Comparison of ENCODE assay signal across 9 cellular contexts in genomic region chr17:65559483-65559801, GRCh38. TPM values are rescaled to one million over a fixed set of nuclear protein-coding genes. Genes with fewer than 3 reads are reported as not detected.
A peak's percentile ranks its signal among the peaks of the same experiment; 100 is the strongest.
DNase-seq lines count a peak whose midpoint lies in the region; ATAC-seq and TF ChIP-seq lines count a peak whose summit lies in the region.
"Had no signal": no experiment of that assay in that cellular context is flagged by ENCODE, and none has a peak within 500 bp of the region (broad histone marks: within the 10 kb centered on the region; RNA-seq: fewer than 3 reads in every experiment).

No MANE protein-coding gene starts in this region.

- no peak overlapping the region for H3K27ac Mint-ChIP-seq in activated CD4-positive, alpha-beta memory T cell treated with anti-CD3 and anti-CD28 coated beads, Interleukin-2, amount 10 ng/mL, durations not matched to agents 7 days and 5 days

- H3K4me1 ChIP-seq in HEK293 (ENCODE audit: control insufficient read depth, insufficient read depth, low read length) (peaks cover 13% of the 10 kb centered on the region), spleen (peaks cover 0 to 49% (median 13%) of the 10 kb centered on the region in 6 donors)

- peak overlapping the region; percentile 74 for H3K4me3 Mint-ChIP-seq in activated CD4-positive, alpha-beta memory T cell treated with anti-CD3 and anti-CD28 coated beads, Interleukin-2, amount 10 ng/mL, durations not matched to agents 7 days and 5 days
- H3K4me3 Mint-ChIP-seq: activated T-cell treated with anti-CD3 and anti-CD28 coated beads, Interleukin-2, amount 50 U/mL, for 4 hours had no signal

- H3K9me3 ChIP-seq in HEK293 (ENCODE audit: control insufficient read depth, insufficient read depth, low read depth, low read length), result no peaks in the 10 kb centered on the region
- H3K9me3 ChIP-seq in spleen, result no peaks in the 10 kb centered on the region

- ATAC-seq in HG03342 (IDR thresholded peaks at IDR 0.05; ENCODE audit: unreplicated experiment), result no peak

- no peaks in the 10 kb centered on the region for H3K36me3 Mint-ChIP-seq in activated CD4-positive, alpha-beta memory T cell treated with anti-CD3 and anti-CD28 coated beads, Interleukin-2, amount 10 ng/mL, durations not matched to agents 7 days and 5 days (ENCODE audit: low read depth)

- POLR2A ChIA-PET in HEK293 (lab: Yijun Ruan, JAX), result interaction anchor here (0.8 kb wide), 1 partner anchor 93 kb away, joined by 3 read pairs; no protein-coding TSS in a partner anchor
- POLR2A ChIA-PET in activated CD4-positive, alpha-beta memory T cell treated with anti-CD3 and anti-CD28 coated beads, Interleukin-2, amount 10 ng/mL, durations not matched to agents 7 days and 5 days (lab: Charles Lee), result interaction anchor here (0.7 to 1.7 kb wide), 2 partner anchors 325 to 331 kb away, joined by 3 to 5 read pairs; no protein-coding TSS in a partner anchor

- intact Hi-C loops in spleen (cut with DNase I; ENCODE audit: low total_unique reads), result loop anchor here (5.0 to 10.0 kb wide), 2 partner anchors 267 to 325 kb away; no protein-coding TSS in a partner anchor

- H3K4me1 Mint-ChIP-seq in activated CD4-positive, alpha-beta memory T cell treated with anti-CD3 and anti-CD28 coated beads, Interleukin-2, amount 10 ng/mL, durations not matched to agents 7 days and 5 days, result peaks cover 21% of the 10 kb centered on the region

- H3K27me3 ChIP-seq in spleen (replicated peaks in 1 of 7), result peaks cover 0 to 70% (median 16%) of the 10 kb centered on the region in 7 donors

- peaks cover 10% of the 10 kb centered on the region for H3K27me3 Mint-ChIP-seq in activated CD4-positive, alpha-beta memory T cell treated with anti-CD3 and anti-CD28 coated beads, Interleukin-2, amount 10 ng/mL, durations not matched to agents 7 days and 5 days

- CTCF ChIA-PET in HEK293 (lab: Yijun Ruan, JAX), result interaction anchor here (0.6 to 5.2 kb wide), 12 partner anchors 9 to 1223 kb away, joined by 3 to 46 read pairs (median 4); no protein-coding TSS in a partner anchor
- CTCF ChIA-PET in activated CD4-positive, alpha-beta memory T cell treated with anti-CD3 and anti-CD28 coated beads, Interleukin-2, amount 10 ng/mL, durations not matched to agents 7 days and 5 days (lab: Charles Lee), result interaction anchor here (1.1 to 5.2 kb wide), 2 partner anchors 265 to 329 kb away, joined by 6 to 47 read pairs; no protein-coding TSS in a partner anchor

- H3K4me3 ChIP-seq in HEK293 (ENCODE audit: low read depth, low read length), result peak overlapping the region; percentile 66
- H3K4me3 ChIP-seq in iPS-11a (ENCODE audit: low read depth, low read length), result peak overlapping the region; percentile 83
- peak overlapping the region in 4 of 8 donors; percentile 54 to 78 (median 70) for H3K4me3 ChIP-seq in spleen

- 2 to 5% (median 3%) methylated on average over 12 of the region's 12 CpGs for WGBS in spleen, 5 donors

- H3K36me3 ChIP-seq in HEK293 (ENCODE audit: control insufficient read depth in 2 of 2, insufficient read depth in 1 of 2, low read length in 2 of 2), result peaks cover 0 to 18% of the 10 kb centered on the region in 2 experiments; a peak in 1 of 3 replicates
- peaks cover 0 to 7% (median 0%) of the 10 kb centered on the region in 6 donors for H3K36me3 ChIP-seq in spleen

- DNase-seq in activated CD4-positive, alpha-beta memory T cell treated with anti-CD3 and anti-CD28 coated beads, Interleukin-2, amount 10 ng/mL, durations not matched to agents 7 days and 5 days, result no peak
- no peak for DNase-seq in spleen
- no peak for DNase-seq in NCI-H1105 treated with DMSO at 0.1 percent for 48 hours (lab: John Stamatoyannopoulos, UW)
- no peak for DNase-seq in KG1 (lab: John Stamatoyannopoulos, UW)
- no peak for DNase-seq in NCI-H187 (lab: John Stamatoyannopoulos, UW)
- DNase-seq: activated T-cell treated with anti-CD3 and anti-CD28 coated beads, Interleukin-2, amount 50 U/mL, for 4 hours had no signal

- TF ChIP-seq CTCF in HEK293 (tag by site-specific recombination; IDR thresholded peaks at IDR 0.05), result no peak
- no peak for TF ChIP-seq CTCF in spleen (IDR thresholded peaks at IDR 0.05 in 8 of 11, conservative IDR thresholded peaks at IDR 0.05 in 3 of 11)

- H3K27ac ChIP-seq in HEK293 (ENCODE audit: extremely low read depth, low read depth, low read length) (peak overlapping the region; percentile 96; the same call in 1 of the 2 replicates), spleen (peak overlapping the region in 7 of 8 donors; percentile 53 to 88 (median 84))

- TF ChIP-seq POLR2A in spleen (IDR thresholded peaks at IDR 0.05), result no peak

- no peaks in the 10 kb centered on the region for H3K9me3 Mint-ChIP-seq in activated CD4-positive, alpha-beta memory T cell treated with anti-CD3 and anti-CD28 coated beads, Interleukin-2, amount 10 ng/mL, durations not matched to agents 7 days and 5 days
- H3K9me3 Mint-ChIP-seq: activated T-cell treated with anti-CD3 and anti-CD28 coated beads, Interleukin-2, amount 50 U/mL, for 4 hours had no signal

TF ChIP-seq in HEK293, 187 proteins besides CTCF, POLR2A, EP300 and RAD21:
- TF ChIP-seq ZNF362 (tag by site-specific recombination; IDR thresholded peaks at IDR 0.05), result peak; percentile 66
- peak; percentile 53; the same call in 1 of the 2 replicates for TF ChIP-seq PRDM1 (tag by site-specific recombination; IDR thresholded peaks at IDR 0.05)
- TF ChIP-seq PRDM4 (tag by site-specific recombination; IDR thresholded peaks at IDR 0.05), result no peak
- 0 out of 2 replicates have a peak, but pooled peaks have one; percentile 58 for TF ChIP-seq PATZ1 (tag by site-specific recombination; IDR thresholded peaks at IDR 0.05)

RNA-seq across cellular contexts. Expression of gene AXIN2, which starts 2.0 kb away (rescaled TPM):
- total RNA-seq in activated CD4-positive, alpha-beta memory T cell treated with anti-CD3 and anti-CD28 coated beads, Interleukin-2, amount 10 ng/mL, durations not matched to agents 7 days and 5 days, result 1 to 10 TPM; 3.5 to 4.3 TPM
- 10 to 100 TPM in 6 of 7 donors, 1 to 10 TPM in 1; 9.8 to 16.6 (median 15.1) TPM for total RNA-seq in spleen
- 1 to 10 TPM; 1.1 to 3.0 (median 1.8) TPM for polyA plus RNA-seq in spleen
